18 cellular contexts compared by ENCODE assay signal in the genomic region with DNA sequence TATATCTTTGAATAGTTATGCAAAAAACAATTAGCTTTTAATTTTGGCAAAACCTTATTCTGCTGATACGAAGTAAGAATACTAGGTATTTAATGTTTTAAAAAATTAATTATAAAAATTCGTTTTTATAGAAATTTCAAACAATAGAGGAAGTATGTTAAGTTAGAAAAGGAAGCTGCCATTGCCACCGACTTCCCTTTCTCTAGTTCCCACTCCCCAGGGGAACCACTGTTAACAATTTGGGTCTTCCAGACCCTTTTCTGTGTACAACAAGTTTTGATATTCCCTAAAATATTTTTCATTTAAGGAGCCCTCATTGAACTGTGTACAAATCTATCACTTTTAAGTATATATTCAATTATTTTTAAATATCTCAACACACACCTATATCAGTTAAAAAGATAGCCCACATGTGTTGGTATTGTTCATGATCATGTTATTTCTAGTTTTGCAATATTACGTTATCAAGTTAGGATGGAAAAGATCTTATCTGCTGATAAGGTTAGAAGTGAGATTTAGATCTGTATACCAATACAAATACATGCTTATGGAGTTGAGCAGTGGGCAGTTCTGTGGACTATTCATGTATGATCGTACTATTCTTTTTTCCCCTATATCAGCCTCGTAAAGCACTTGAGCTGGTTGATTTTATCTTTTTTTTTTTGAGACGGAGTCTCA.
"Had no signal": no experiment of that assay in that cellular context is flagged by ENCODE, and none has a peak within 500 bp of the region (broad histone marks: within the 10 kb centered on the region; RNA-seq: fewer than 3 reads in every experiment).

No MANE protein-coding gene starts in this region.

- ATAC-seq: activated CD4-positive, CD25-positive, alpha-beta regulatory T cell treated with anti-CD3 and anti-CD28 coated beads, Interleukin-2, amount 50 U/mL, for 24 hours; foreskin keratinocyte; mucosa of descending colon; natural killer cell; stimulated activated naive CD8-positive, alpha-beta T cell treated with anti-CD3 and anti-CD28 coated beads, Interleukin-15, Interleukin-2, amounts not matched to agents 100 U/mL and 50 U/mL, for 24 hours; upper lobe of right lung had no signal

- H3K4me3 ChIP-seq: ascending aorta, mucosa of descending colon, prostate gland, right lobe of liver, suprapubic skin, upper lobe of right lung had no signal

- H3K27me3 ChIP-seq: ascending aorta, foreskin keratinocyte, right lobe of liver, suprapubic skin, upper lobe of right lung had no signal

- H3K27me3 Mint-ChIP-seq: activated naive CD8-positive, alpha-beta T cell treated with anti-CD3 and anti-CD28 coated beads, Interleukin-2, amount 10 ng/mL, durations not matched to agents 7 days and 5 days had no signal

- FAIRE-seq: bronchial epithelial cell, TTC549 had no signal

- DNase-seq: activated effector memory CD4-positive, alpha-beta T cell treated with anti-CD3 and anti-CD28 coated beads, Interleukin-2, amount 50 U/mL, for 16 hours; activated naive CD8-positive, alpha-beta T cell treated with anti-CD3 and anti-CD28 coated beads, Interleukin-2, amount 10 ng/mL, durations not matched to agents 7 days and 5 days; activated T-cell treated with anti-CD3 and anti-CD28 coated beads, Interleukin-2, amount 50 U/mL, for 1 hour; foreskin keratinocyte; mucosa of descending colon; natural killer cell; nucleus accumbens; right lobe of liver; stimulated activated CD4-positive, alpha-beta T cell treated with anti-CD3 and anti-CD28 coated beads, Interleukin-2, amount 100 ng/mL, for 24 hours; stimulated activated naive CD8-positive, alpha-beta T cell treated with anti-CD3 and anti-CD28 coated beads, Interleukin-15, Interleukin-2, amounts not matched to agents 100 U/mL and 50 U/mL, for 24 hours; upper lobe of right lung had no signal

- H3K4me1 ChIP-seq: ascending aorta, foreskin keratinocyte, prostate gland, suprapubic skin had no signal

- H3K36me3 Mint-ChIP-seq: natural killer cell had no signal

- H3K27ac Mint-ChIP-seq: activated naive CD8-positive, alpha-beta T cell treated with anti-CD3 and anti-CD28 coated beads, Interleukin-2, amount 10 ng/mL, durations not matched to agents 7 days and 5 days; natural killer cell; T-helper 1 cell treated with Interleukin-12 subunit alpha and Interleukin-12 subunit beta and Interleukin-4 antibody, amounts not matched to agents 30 μg/mL and 1 μg/mL, for 36 hours had no signal

- H3K9me3 ChIP-seq: ascending aorta, mucosa of descending colon, prostate gland, right lobe of liver, suprapubic skin, upper lobe of right lung had no signal

- H3K9me3 Mint-ChIP-seq: activated naive CD8-positive, alpha-beta T cell treated with anti-CD3 and anti-CD28 coated beads, Interleukin-2, amount 10 ng/mL, durations not matched to agents 7 days and 5 days; natural killer cell; T-helper 1 cell treated with Interleukin-12 subunit alpha and Interleukin-12 subunit beta and Interleukin-4 antibody, amounts not matched to agents 30 μg/mL and 1 μg/mL, for 36 hours had no signal

- H3K36me3 ChIP-seq: prostate gland had no signal

- H3K4me3 Mint-ChIP-seq: activated naive CD8-positive, alpha-beta T cell treated with anti-CD3 and anti-CD28 coated beads, Interleukin-2, amount 10 ng/mL, durations not matched to agents 7 days and 5 days; natural killer cell; T-helper 1 cell treated with Interleukin-12 subunit alpha and Interleukin-12 subunit beta and Interleukin-4 antibody, amounts not matched to agents 30 μg/mL and 1 μg/mL, for 36 hours had no signal

- H3K27ac ChIP-seq: ascending aorta, foreskin keratinocyte, prostate gland, suprapubic skin, upper lobe of right lung had no signal
